8 cellular contexts compared by ENCODE assay signal in genomic region chr7:7438851-7439250, GRCh38.
DNase-seq lines count a peak whose midpoint lies in the region; ATAC-seq and TF ChIP-seq lines count a peak whose summit lies in the region.

No MANE protein-coding gene starts in this region.

- H3K27me3 Mint-ChIP-seq in immature natural killer cell (ENCODE audit: low read depth in 3 of 3): no peaks in the 10 kb centered on the region
- no peaks in the 10 kb centered on the region for H3K27me3 Mint-ChIP-seq in activated T-cell treated with anti-CD3 and anti-CD28 coated beads, Interleukin-2, amount 50 U/mL, for 4 hours (ENCODE audit: low read depth)

- no peak for TF ChIP-seq EP300 in sigmoid colon (IDR thresholded peaks at IDR 0.05)

- H3K4me3 ChIP-seq in sigmoid colon: no peak overlapping the region

- H3K9me3 Mint-ChIP-seq in immature natural killer cell: no peaks in the 10 kb centered on the region
- H3K9me3 Mint-ChIP-seq in activated T-cell treated with anti-CD3 and anti-CD28 coated beads, Interleukin-2, amount 50 U/mL, for 4 hours: no peaks in the 10 kb centered on the region

- no peak for TF ChIP-seq CTCF in sigmoid colon (IDR thresholded peaks at IDR 0.05)

- WGBS in sigmoid colon, 2 donors: 60 to 67% methylated on average over 5 of the region's 5 CpGs

- no peaks in the 10 kb centered on the region for H3K27me3 ChIP-seq in sigmoid colon

- DNase-seq in ELR (ENCODE audit: low read depth) (peak; percentile 100), NCI-H2196 treated with DMSO at 0.1 percent for 48 hours (lab: John Stamatoyannopoulos, UW; ENCODE audit: unreplicated experiment) (peak; percentile 83), dermis microvascular lymphatic vessel endothelial cell (ENCODE audit: low read depth in 2 of 2) (peak; percentile 62 to 93), non-pigmented ciliary epithelial cell (ENCODE audit: low read depth) (peak; percentile 98), sigmoid colon (no peak), immature natural killer cell (no peak)
- no peak for DNase-seq in activated T-cell treated with anti-CD3 and anti-CD28 coated beads, Interleukin-2, amount 50 U/mL, for 4 hours

- intact Hi-C loops in sigmoid colon (cut with DNase I): no loop called here

- H3K4me1 ChIP-seq in sigmoid colon: no peaks in the 10 kb centered on the region

- no peaks in the 10 kb centered on the region for H3K36me3 ChIP-seq in sigmoid colon

- H3K27ac ChIP-seq in sigmoid colon: no peak overlapping the region

- TF ChIP-seq POLR2A in sigmoid colon (IDR thresholded peaks at IDR 0.05): no peak

- no peaks in the 10 kb centered on the region for H3K4me1 Mint-ChIP-seq in immature natural killer cell
- H3K4me1 Mint-ChIP-seq in activated T-cell treated with anti-CD3 and anti-CD28 coated beads, Interleukin-2, amount 50 U/mL, for 4 hours (ENCODE audit: low read depth): peaks cover 4% of the 10 kb centered on the region

- no peak overlapping the region for H3K27ac Mint-ChIP-seq in immature natural killer cell

- no peak overlapping the region for H3K4me3 Mint-ChIP-seq in immature natural killer cell
- no peak overlapping the region for H3K4me3 Mint-ChIP-seq in activated T-cell treated with anti-CD3 and anti-CD28 coated beads, Interleukin-2, amount 50 U/mL, for 4 hours

- H3K9me3 ChIP-seq in sigmoid colon: no peaks in the 10 kb centered on the region

- ATAC-seq in GM21825 (IDR thresholded peaks at IDR 0.05; ENCODE audit: unreplicated experiment): no peak
- ATAC-seq in activated T-cell treated with anti-CD3 and anti-CD28 coated beads, Interleukin-2, amount 50 U/mL, for 4 hours: no peak

- H3K36me3 Mint-ChIP-seq in immature natural killer cell: no peaks in the 10 kb centered on the region
- H3K36me3 Mint-ChIP-seq in activated T-cell treated with anti-CD3 and anti-CD28 coated beads, Interleukin-2, amount 50 U/mL, for 4 hours (ENCODE audit: insufficient read depth): no peaks in the 10 kb centered on the region

Comparison
In these comparisons a context has a peak if more than half of its experiments do, and no peak if none do; other contexts are left out.
1. DNase-seq: peak in ELR (single experiment), NCI-H2196 treated with DMSO at 0.1 percent for 48 hours (single experiment), dermis microvascular lymphatic vessel endothelial cell (2 of 2) and non-pigmented ciliary epithelial cell (single experiment); none in sigmoid colon (single experiment), immature natural killer cell (0 of 3) and activated T-cell treated with anti-CD3 and anti-CD28 coated beads, Interleukin-2, amount 50 U/mL, for 4 hours (single experiment).